1 cellular context compared by ENCODE assay signal in genomic region chr7:101165958-101166602, GRCh38.
TF ChIP-seq lines count a peak whose summit lies in the region.

No MANE protein-coding gene starts in this region.

TF ChIP-seq in H1, 55 proteins besides CTCF, POLR2A, EP300 and RAD21:
- no peak for TF ChIP-seq CREB1 (IDR thresholded peaks at IDR 0.05)
- no peak for TF ChIP-seq KDM1A (IDR thresholded peaks at IDR 0.05; ENCODE audit: borderline replicate concordance, low read length)
- TF ChIP-seq SUZ12 (IDR thresholded peaks at IDR 0.05; ENCODE audit: low read length) = peak; percentile 1; the same call in 1 of the 2 replicates
- 0 out of 4 replicates have a peak, but pooled peaks of 1 of the 2 experiments have one; percentile 19 for TF ChIP-seq SIN3A (conservative IDR thresholded peaks at IDR 0.05 in 1 of 2, IDR thresholded peaks at IDR 0.05 in 1 of 2; ENCODE audit: low read depth in 1 of 2, low read length in 2 of 2)
- peak; percentile 41 for TF ChIP-seq ASH2L (IDR thresholded peaks at IDR 0.05; ENCODE audit: low read length)
- no peak for TF ChIP-seq CEBPB (IDR thresholded peaks at IDR 0.05; ENCODE audit: low read depth, low read length)
- TF ChIP-seq TAF1 (IDR thresholded peaks at IDR 0.05; ENCODE audit: low read depth, low read length) = no peak
- TF ChIP-seq NANOG (IDR thresholded peaks at IDR 0.05; ENCODE audit: insufficient read depth, low read depth, low read length, poor library complexity, severe bottlenecking) = no peak
- TF ChIP-seq HDAC2 (IDR thresholded peaks at IDR 0.05; ENCODE audit: borderline replicate concordance in 1 of 2, low read depth in 2 of 2, low read length in 2 of 2) = no peak
- TF ChIP-seq SIX5 (IDR thresholded peaks at IDR 0.05; ENCODE audit: low read depth, low read length) = no peak
- 0 out of 2 replicates have a peak, but pooled peaks have one; percentile 10 for TF ChIP-seq PHF8 (conservative IDR thresholded peaks at IDR 0.05; ENCODE audit: low read depth, low read length)
- no peak for TF ChIP-seq SP2 (IDR thresholded peaks at IDR 0.05; ENCODE audit: low read length)
- TF ChIP-seq GTF2F1 (IDR thresholded peaks at IDR 0.05; ENCODE audit: borderline replicate concordance, low read depth, low read length) = no peak
- no peak for TF ChIP-seq CHD1 (IDR thresholded peaks at IDR 0.05; ENCODE audit: low read depth, low read length)
- no peak for TF ChIP-seq NRF1 (IDR thresholded peaks at IDR 0.05; ENCODE audit: low read depth, low read length)
- TF ChIP-seq TAF7 (optimal IDR thresholded peaks at IDR 0.05; ENCODE audit: borderline replicate concordance, low read depth, low read length) = no peak
- TF ChIP-seq FOSL1 (IDR thresholded peaks at IDR 0.05; ENCODE audit: insufficient read depth, low read depth, low read length) = no peak
- no peak for TF ChIP-seq RBBP5 (IDR thresholded peaks at IDR 0.05; ENCODE audit: borderline replicate concordance, low read depth, low read length)
- TF ChIP-seq, protein P1, sequence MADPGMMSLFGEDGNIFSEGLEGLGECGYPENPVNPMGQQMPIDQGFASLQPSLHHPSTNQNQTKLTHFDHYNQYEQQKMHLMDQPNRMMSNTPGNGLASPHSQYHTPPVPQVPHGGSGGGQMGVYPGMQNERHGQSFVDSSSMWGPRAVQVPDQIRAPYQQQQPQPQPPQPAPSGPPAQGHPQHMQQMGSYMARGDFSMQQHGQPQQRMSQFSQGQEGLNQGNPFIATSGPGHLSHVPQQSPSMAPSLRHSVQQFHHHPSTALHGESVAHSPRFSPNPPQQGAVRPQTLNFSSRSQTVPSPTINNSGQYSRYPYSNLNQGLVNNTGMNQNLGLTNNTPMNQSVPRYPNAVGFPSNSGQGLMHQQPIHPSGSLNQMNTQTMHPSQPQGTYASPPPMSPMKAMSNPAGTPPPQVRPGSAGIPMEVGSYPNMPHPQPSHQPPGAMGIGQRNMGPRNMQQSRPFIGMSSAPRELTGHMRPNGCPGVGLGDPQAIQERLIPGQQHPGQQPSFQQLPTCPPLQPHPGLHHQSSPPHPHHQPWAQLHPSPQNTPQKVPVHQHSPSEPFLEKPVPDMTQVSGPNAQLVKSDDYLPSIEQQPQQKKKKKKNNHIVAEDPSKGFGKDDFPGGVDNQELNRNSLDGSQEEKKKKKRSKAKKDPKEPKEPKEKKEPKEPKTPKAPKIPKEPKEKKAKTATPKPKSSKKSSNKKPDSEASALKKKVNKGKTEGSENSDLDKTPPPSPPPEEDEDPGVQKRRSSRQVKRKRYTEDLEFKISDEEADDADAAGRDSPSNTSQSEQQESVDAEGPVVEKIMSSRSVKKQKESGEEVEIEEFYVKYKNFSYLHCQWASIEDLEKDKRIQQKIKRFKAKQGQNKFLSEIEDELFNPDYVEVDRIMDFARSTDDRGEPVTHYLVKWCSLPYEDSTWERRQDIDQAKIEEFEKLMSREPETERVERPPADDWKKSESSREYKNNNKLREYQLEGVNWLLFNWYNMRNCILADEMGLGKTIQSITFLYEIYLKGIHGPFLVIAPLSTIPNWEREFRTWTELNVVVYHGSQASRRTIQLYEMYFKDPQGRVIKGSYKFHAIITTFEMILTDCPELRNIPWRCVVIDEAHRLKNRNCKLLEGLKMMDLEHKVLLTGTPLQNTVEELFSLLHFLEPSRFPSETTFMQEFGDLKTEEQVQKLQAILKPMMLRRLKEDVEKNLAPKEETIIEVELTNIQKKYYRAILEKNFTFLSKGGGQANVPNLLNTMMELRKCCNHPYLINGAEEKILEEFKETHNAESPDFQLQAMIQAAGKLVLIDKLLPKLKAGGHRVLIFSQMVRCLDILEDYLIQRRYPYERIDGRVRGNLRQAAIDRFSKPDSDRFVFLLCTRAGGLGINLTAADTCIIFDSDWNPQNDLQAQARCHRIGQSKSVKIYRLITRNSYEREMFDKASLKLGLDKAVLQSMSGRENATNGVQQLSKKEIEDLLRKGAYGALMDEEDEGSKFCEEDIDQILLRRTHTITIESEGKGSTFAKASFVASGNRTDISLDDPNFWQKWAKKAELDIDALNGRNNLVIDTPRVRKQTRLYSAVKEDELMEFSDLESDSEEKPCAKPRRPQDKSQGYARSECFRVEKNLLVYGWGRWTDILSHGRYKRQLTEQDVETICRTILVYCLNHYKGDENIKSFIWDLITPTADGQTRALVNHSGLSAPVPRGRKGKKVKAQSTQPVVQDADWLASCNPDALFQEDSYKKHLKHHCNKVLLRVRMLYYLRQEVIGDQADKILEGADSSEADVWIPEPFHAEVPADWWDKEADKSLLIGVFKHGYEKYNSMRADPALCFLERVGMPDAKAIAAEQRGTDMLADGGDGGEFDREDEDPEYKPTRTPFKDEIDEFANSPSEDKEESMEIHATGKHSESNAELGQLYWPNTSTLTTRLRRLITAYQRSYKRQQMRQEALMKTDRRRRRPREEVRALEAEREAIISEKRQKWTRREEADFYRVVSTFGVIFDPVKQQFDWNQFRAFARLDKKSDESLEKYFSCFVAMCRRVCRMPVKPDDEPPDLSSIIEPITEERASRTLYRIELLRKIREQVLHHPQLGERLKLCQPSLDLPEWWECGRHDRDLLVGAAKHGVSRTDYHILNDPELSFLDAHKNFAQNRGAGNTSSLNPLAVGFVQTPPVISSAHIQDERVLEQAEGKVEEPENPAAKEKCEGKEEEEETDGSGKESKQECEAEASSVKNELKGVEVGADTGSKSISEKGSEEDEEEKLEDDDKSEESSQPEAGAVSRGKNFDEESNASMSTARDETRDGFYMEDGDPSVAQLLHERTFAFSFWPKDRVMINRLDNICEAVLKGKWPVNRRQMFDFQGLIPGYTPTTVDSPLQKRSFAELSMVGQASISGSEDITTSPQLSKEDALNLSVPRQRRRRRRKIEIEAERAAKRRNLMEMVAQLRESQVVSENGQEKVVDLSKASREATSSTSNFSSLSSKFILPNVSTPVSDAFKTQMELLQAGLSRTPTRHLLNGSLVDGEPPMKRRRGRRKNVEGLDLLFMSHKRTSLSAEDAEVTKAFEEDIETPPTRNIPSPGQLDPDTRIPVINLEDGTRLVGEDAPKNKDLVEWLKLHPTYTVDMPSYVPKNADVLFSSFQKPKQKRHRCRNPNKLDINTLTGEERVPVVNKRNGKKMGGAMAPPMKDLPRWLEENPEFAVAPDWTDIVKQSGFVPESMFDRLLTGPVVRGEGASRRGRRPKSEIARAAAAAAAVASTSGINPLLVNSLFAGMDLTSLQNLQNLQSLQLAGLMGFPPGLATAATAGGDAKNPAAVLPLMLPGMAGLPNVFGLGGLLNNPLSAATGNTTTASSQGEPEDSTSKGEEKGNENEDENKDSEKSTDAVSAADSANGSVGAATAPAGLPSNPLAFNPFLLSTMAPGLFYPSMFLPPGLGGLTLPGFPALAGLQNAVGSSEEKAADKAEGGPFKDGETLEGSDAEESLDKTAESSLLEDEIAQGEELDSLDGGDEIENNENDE (IDR thresholded peaks at IDR 0.05; ENCODE audit: insufficient replicate concordance, low read length) = no peak
- TF ChIP-seq TCF12 (IDR thresholded peaks at IDR 0.05; ENCODE audit: low read depth, low read length) = no peak
- no peak for TF ChIP-seq ZNF274 (IDR thresholded peaks at IDR 0.05; ENCODE audit: borderline replicate concordance, extremely low read depth, low read length)
- no peak for TF ChIP-seq CHD2 (IDR thresholded peaks at IDR 0.05; ENCODE audit: low read length)
- no peak for TF ChIP-seq GABPA (IDR thresholded peaks at IDR 0.05; ENCODE audit: borderline replicate concordance, insufficient read depth, low read length)
- TF ChIP-seq TBP (IDR thresholded peaks at IDR 0.05; ENCODE audit: low read depth, low read length) = no peak
- TF ChIP-seq, protein P2, sequence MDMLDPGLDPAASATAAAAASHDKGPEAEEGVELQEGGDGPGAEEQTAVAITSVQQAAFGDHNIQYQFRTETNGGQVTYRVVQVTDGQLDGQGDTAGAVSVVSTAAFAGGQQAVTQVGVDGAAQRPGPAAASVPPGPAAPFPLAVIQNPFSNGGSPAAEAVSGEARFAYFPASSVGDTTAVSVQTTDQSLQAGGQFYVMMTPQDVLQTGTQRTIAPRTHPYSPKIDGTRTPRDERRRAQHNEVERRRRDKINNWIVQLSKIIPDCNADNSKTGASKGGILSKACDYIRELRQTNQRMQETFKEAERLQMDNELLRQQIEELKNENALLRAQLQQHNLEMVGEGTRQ (IDR thresholded peaks at IDR 0.05; ENCODE audit: low read length) = no peak
- no peak for TF ChIP-seq BRCA1 (IDR thresholded peaks at IDR 0.05; ENCODE audit: low read depth, low read length)
- TF ChIP-seq EZH2 (IDR thresholded peaks at IDR 0.05; ENCODE audit: low read depth, low read length, severe bottlenecking) = no peak
- peak; percentile 64 for TF ChIP-seq KDM4A (IDR thresholded peaks at IDR 0.05; ENCODE audit: low read depth, low read length, severe bottlenecking)
- no peak for TF ChIP-seq JUND (IDR thresholded peaks at IDR 0.05; ENCODE audit: low read length)
- no peak for TF ChIP-seq RNF2 (IDR thresholded peaks at IDR 0.05; ENCODE audit: borderline replicate concordance, low read depth, low read length, missing control alignments, poor library complexity, severe bottlenecking)
- TF ChIP-seq HDAC6 (IDR thresholded peaks at IDR 0.05; ENCODE audit: low read depth, low read length) = no peak
- TF ChIP-seq SAP30 (IDR thresholded peaks at IDR 0.05; ENCODE audit: insufficient read depth, insufficient replicate concordance, low read length) = peak; percentile 73
- TF ChIP-seq E2F6 (IDR thresholded peaks at IDR 0.05) = no peak
- no peak for TF ChIP-seq BCL11A (IDR thresholded peaks at IDR 0.05; ENCODE audit: low read depth in 2 of 2, low read length in 2 of 2)
- no peak for TF ChIP-seq POLR2AphosphoS5 (IDR thresholded peaks at IDR 0.05; ENCODE audit: low read depth, low read length)
